Comparison of ENCODE assay signal across 9 cellular contexts in the genomic region with DNA sequence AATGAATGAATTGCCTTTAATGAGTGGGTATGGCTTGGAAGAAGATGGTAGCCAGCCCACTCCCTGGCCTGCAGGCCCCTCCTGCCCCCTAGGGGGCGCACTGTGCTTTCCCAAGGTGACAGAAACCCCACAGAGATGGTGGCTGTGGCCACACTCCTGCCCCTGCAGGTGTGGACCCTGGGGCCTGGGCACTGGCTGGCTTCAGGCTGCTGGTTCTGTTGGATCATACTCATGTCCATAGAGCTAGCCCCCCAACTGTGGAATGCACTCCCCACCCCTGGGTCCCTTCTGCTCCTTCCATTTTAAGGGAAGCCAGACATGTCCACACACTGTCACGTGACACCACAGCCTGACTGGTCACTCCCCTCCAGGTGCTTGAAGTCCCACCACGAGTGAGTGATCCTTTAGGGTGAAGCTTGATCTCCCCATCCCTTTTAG. TPM values are rescaled to one million over a fixed set of nuclear protein-coding genes. Genes with fewer than 3 reads are reported as not detected.
DNase-seq lines count a peak whose midpoint lies in the region; ATAC-seq lines count a peak whose summit lies in the region.
"Had no signal": no experiment of that assay in that cellular context is flagged by ENCODE, and none has a peak within 500 bp of the region (broad histone marks: within the 10 kb centered on the region; RNA-seq: fewer than 3 reads in every experiment).

No MANE protein-coding gene starts in this region.

- H3K23ac ChIP-seq in mesendoderm (ENCODE audit: low read length) = no peak overlapping the region

- peaks cover 3% of the 10 kb centered on the region for H3K36me3 Mint-ChIP-seq in central memory CD8-positive, alpha-beta T cell (ENCODE audit: insufficient read depth)

- H3K4ac ChIP-seq in mesendoderm (ENCODE audit: low read depth, low read length) = no peak overlapping the region

- H3K27ac ChIP-seq in mesendoderm (ENCODE audit: low read depth, low read length) (no peak overlapping the region), temporal lobe (ENCODE audit: low read depth, low read length) (peak overlapping the region; percentile 99)

- ATAC-seq in HG03342 (IDR thresholded peaks at IDR 0.05; ENCODE audit: unreplicated experiment) = peak; percentile 62
- ATAC-seq in central memory CD8-positive, alpha-beta T cell (replicated peaks; ENCODE audit: extremely low read depth, poor library complexity, severe bottlenecking) = peak; percentile 19

- no peak overlapping the region for H3K18ac ChIP-seq in mesendoderm (ENCODE audit: low read length)

- H3K79me1 ChIP-seq in mesendoderm (ENCODE audit: low read length) = no peaks in the 10 kb centered on the region

- H3K36me3 ChIP-seq in mesendoderm (ENCODE audit: control insufficient read depth, insufficient read depth, low read length) = no peaks in the 10 kb centered on the region

- no peak overlapping the region for H3K27ac Mint-ChIP-seq in central memory CD8-positive, alpha-beta T cell (ENCODE audit: low read depth)
- H3K27ac Mint-ChIP-seq: activated naive CD4-positive, alpha-beta T cell treated with anti-CD3 and anti-CD28 coated beads, Interleukin-2, amount 50 U/mL, for 24 hours had no signal

- no peak overlapping the region for H3K4me3 ChIP-seq in mesendoderm (ENCODE audit: low read length)

- H3K56ac ChIP-seq in mesendoderm (ENCODE audit: low read length) = no peak overlapping the region

- no peaks in the 10 kb centered on the region for H3K9me3 Mint-ChIP-seq in central memory CD8-positive, alpha-beta T cell
- H3K9me3 Mint-ChIP-seq: activated naive CD4-positive, alpha-beta T cell treated with anti-CD3 and anti-CD28 coated beads, Interleukin-2, amount 50 U/mL, for 24 hours had no signal

- H3K4me3 Mint-ChIP-seq in central memory CD8-positive, alpha-beta T cell = no peak overlapping the region
- H3K4me3 Mint-ChIP-seq: activated naive CD4-positive, alpha-beta T cell treated with anti-CD3 and anti-CD28 coated beads, Interleukin-2, amount 50 U/mL, for 24 hours had no signal

- H4K5ac ChIP-seq in mesendoderm (ENCODE audit: low read length) = no peak overlapping the region

- H3K79me2 ChIP-seq in mesendoderm (ENCODE audit: control insufficient read depth, insufficient read depth, low read length) = no peaks in the 10 kb centered on the region

- no peak overlapping the region for H2BK5ac ChIP-seq in mesendoderm (ENCODE audit: low read length)

- H3K4me2 ChIP-seq in mesendoderm (ENCODE audit: low read length) = no peak overlapping the region

- WGBS in mesendoderm (ENCODE audit: extremely low coverage, insufficient coverage, low lambda C conversion rate) = no CpG with 5 or more reads among the region's 3 CpGs

- no peak overlapping the region for H2AK5ac ChIP-seq in mesendoderm (ENCODE audit: low read length)

- no peak overlapping the region for H4K8ac ChIP-seq in mesendoderm (ENCODE audit: low read depth, low read length)

- no peaks in the 10 kb centered on the region for H3K27me3 Mint-ChIP-seq in central memory CD8-positive, alpha-beta T cell
- H3K27me3 Mint-ChIP-seq: activated naive CD4-positive, alpha-beta T cell treated with anti-CD3 and anti-CD28 coated beads, Interleukin-2, amount 50 U/mL, for 24 hours had no signal

- no peaks in the 10 kb centered on the region for H3K27me3 ChIP-seq in mesendoderm (ENCODE audit: insufficient read depth, low read length, poor library complexity)

- no peak overlapping the region for H2BK15ac ChIP-seq in mesendoderm (replicated peaks; ENCODE audit: low read depth)

- H3K9ac ChIP-seq in mesendoderm (ENCODE audit: low read length) = no peak overlapping the region

- DNase-seq in NCI-H2227 (lab: John Stamatoyannopoulos, UW; ENCODE audit: unreplicated experiment) = peak; percentile 7
- DNase-seq in NCI-H2227 treated with DMSO at 0.1 percent for 48 hours (lab: John Stamatoyannopoulos, UW) = no peak
- peak; percentile 68 for DNase-seq in UCSD-AML1 (lab: John Stamatoyannopoulos, UW; ENCODE audit: unreplicated experiment)
- DNase-seq in central memory CD8-positive, alpha-beta T cell (ENCODE audit: low spot score in 2 of 2) = peak in 1 of 2 donors; percentile 20
- peak; percentile 57 for DNase-seq in mesendoderm
- no peak for DNase-seq in KG1 (lab: John Stamatoyannopoulos, UW)

- H2BK120ac ChIP-seq in mesendoderm (ENCODE audit: low read depth, low read length) = no peak overlapping the region

- no peaks in the 10 kb centered on the region for H3K4me1 Mint-ChIP-seq in central memory CD8-positive, alpha-beta T cell

- peaks cover 20% of the 10 kb centered on the region for H3K4me1 ChIP-seq in mesendoderm (ENCODE audit: control insufficient read depth, low read depth, low read length)

RNA-seq across cellular contexts. Expression of gene ZCCHC24, which starts 44.8 kb away (rescaled TPM):
- 4.7 TPM for polyA plus RNA-seq in mesendoderm (2013, experiment 1 of 2)
- 5.0 TPM for polyA plus RNA-seq in mesendoderm (2013, experiment 2 of 2)
- 5.7 TPM for total RNA-seq in temporal lobe

RNA-seq across cellular contexts. Expression of gene PPIF, which starts 53.3 kb away (rescaled TPM):
- polyA plus RNA-seq in mesendoderm (2013, experiment 1 of 2) = 82.9 TPM
- polyA plus RNA-seq in mesendoderm (2013, experiment 2 of 2) = 81.0 TPM
- total RNA-seq in temporal lobe = 9.8 TPM

Comparison
In these comparisons a context has a peak if more than half of its experiments do, and no peak if none do; other contexts are left out.
1. DNase-seq: peak in NCI-H2227 (single experiment), UCSD-AML1 (single experiment) and mesendoderm (single experiment); none in NCI-H2227 treated with DMSO at 0.1 percent for 48 hours (single experiment) and KG1 (single experiment).